Comparison of ENCODE assay signal across 13 cellular contexts in genomic region chr13:39776439-39776838, GRCh38.
DNase-seq lines count a peak whose midpoint lies in the region; ATAC-seq, FAIRE-seq and TF ChIP-seq lines count a peak whose summit lies in the region.
"Had no signal": no experiment of that assay in that cellular context is flagged by ENCODE, and none has a peak within 500 bp of the region (broad histone marks: within the 10 kb centered on the region; RNA-seq: fewer than 3 reads in every experiment).

No MANE protein-coding gene starts in this region.

- CTCF ChIA-PET in A673 (lab: Charles Lee), result no interaction called here

- no TSS peak for BruUV-seq in A673 (replicated peaks; lab: Mats Ljungman, UMichigan)

- no peaks in the 10 kb centered on the region for H3K9me3 ChIP-seq in A673 (ENCODE audit: low read depth, low read length, poor library complexity, severe bottlenecking)
- H3K9me3 ChIP-seq: upper lobe of right lung had no signal

- no peaks in the 10 kb centered on the region for H3K36me3 ChIP-seq in A673 (ENCODE audit: insufficient read depth, low read length, poor library complexity, severe bottlenecking)
- H3K36me3 ChIP-seq: upper lobe of right lung had no signal

- ATAC-seq in HG03354 (IDR thresholded peaks at IDR 0.05; ENCODE audit: poor library complexity, severe bottlenecking, unreplicated experiment), result peak; percentile 59
- ATAC-seq in esophagus mucosa, result no peak
- ATAC-seq: effector memory CD8-positive, alpha-beta T cell; upper lobe of right lung had no signal

- intact Hi-C loops in A673 (cut with micrococcal nuclease; ENCODE audit: unreplicated experiment), result loop anchor here (5.0 kb wide), 1 partner anchor 166 kb away; no protein-coding TSS in a partner anchor

- DNase-seq in stimulated activated CD4-positive, alpha-beta T cell treated with anti-CD3 and anti-CD28 coated beads, Interleukin-4, amount 100 ng/mL, for 24 hours, result peak; percentile 27
- no peak for DNase-seq in stimulated activated CD4-positive, alpha-beta T cell treated with anti-CD3 and anti-CD28 coated beads, Interleukin-1b, Interleukin-23, amount 100 ng/mL, for 48 hours
- peak; percentile 15 to 78 for DNase-seq in dermis microvascular lymphatic vessel endothelial cell (ENCODE audit: low read depth in 2 of 2)
- peak; percentile 40 for DNase-seq in urothelium cell line (ENCODE audit: low spot score)
- DNase-seq in NOMO-1 (lab: John Stamatoyannopoulos, UW; ENCODE audit: unreplicated experiment in 2 of 2), result no peak
- no peak for DNase-seq in A673 (ENCODE audit: low spot score)
- DNase-seq: activated CD4-positive, alpha-beta T cell treated with anti-CD3 and anti-CD28 coated beads for 48 hours; COR-L47; effector memory CD8-positive, alpha-beta T cell; midbrain; upper lobe of right lung had no signal

- no peak overlapping the region for H3K27ac ChIP-seq in A673 (ENCODE audit: low read depth, low read length, poor library complexity, severe bottlenecking)
- H3K27ac ChIP-seq: upper lobe of right lung had no signal

- no peaks in the 10 kb centered on the region for H3K27me3 ChIP-seq in A673 (replicated peaks; ENCODE audit: insufficient read depth, low read depth, low read length, poor library complexity)
- H3K27me3 ChIP-seq: upper lobe of right lung had no signal

- FAIRE-seq in urothelium cell line (lab: Jason Lieb, UNC), result no peak

- no peaks in the 10 kb centered on the region for H3K4me1 ChIP-seq in A673 (ENCODE audit: insufficient read depth, low read length, poor library complexity, severe bottlenecking)
- H3K4me1 ChIP-seq: upper lobe of right lung had no signal

- no peak overlapping the region for H3K4me3 ChIP-seq in A673 (ENCODE audit: low read depth, low read length, poor library complexity, severe bottlenecking)
- H3K4me3 ChIP-seq: upper lobe of right lung had no signal

- TF ChIP-seq CTCF in A673 (conservative IDR thresholded peaks at IDR 0.05; ENCODE audit: low read depth, low read length), result no peak

- POLR2A ChIA-PET in A673 (lab: Charles Lee; ENCODE audit: low non-redundant PET), result no interaction called here

Comparison
In these comparisons a context has a peak if more than half of its experiments do, and no peak if none do; other contexts are left out.
1. DNase-seq: peak in stimulated activated CD4-positive, alpha-beta T cell treated with anti-CD3 and anti-CD28 coated beads, Interleukin-4, amount 100 ng/mL, for 24 hours (single experiment), dermis microvascular lymphatic vessel endothelial cell (2 of 2) and urothelium cell line (single experiment); none in stimulated activated CD4-positive, alpha-beta T cell treated with anti-CD3 and anti-CD28 coated beads, Interleukin-1b, Interleukin-23, amount 100 ng/mL, for 48 hours (single experiment), NOMO-1 (0 of 2) and A673 (single experiment).